In genomic region chr14:85702937-85703336, GRCh38 we compare ENCODE assay signal across 26 cellular contexts.
DNase-seq lines count a peak whose midpoint lies in the region; ATAC-seq, FAIRE-seq and TF ChIP-seq lines count a peak whose summit lies in the region.
"Had no signal": no experiment of that assay in that cellular context is flagged by ENCODE, and none has a peak within 500 bp of the region (broad histone marks: within the 10 kb centered on the region; RNA-seq: fewer than 3 reads in every experiment).

No MANE protein-coding gene starts in this region.

- H3K4me2 ChIP-seq in astrocyte (ENCODE audit: low read length) (no peak overlapping the region), osteoblast (ENCODE audit: insufficient read depth, low read length) (no peak overlapping the region)
- H3K4me2 ChIP-seq: PC-9 had no signal

- TF ChIP-seq CTCF in astrocyte (IDR thresholded peaks at IDR 0.05; ENCODE audit: insufficient read depth, low read depth, low read length) (no peak), osteoblast (IDR thresholded peaks at IDR 0.05; ENCODE audit: extremely low read depth, low read depth, low read length) (no peak)

- no peak for FAIRE-seq in astrocyte (lab: Jason Lieb, UNC)
- FAIRE-seq: frontal cortex, small intestine had no signal

- no peak overlapping the region for H3K9ac ChIP-seq in astrocyte (ENCODE audit: low read length)
- H3K9ac ChIP-seq: parathyroid adenoma had no signal

- H3K9me3 ChIP-seq in astrocyte (ENCODE audit: insufficient read depth, low read depth, low read length) (no peaks in the 10 kb centered on the region), osteoblast (ENCODE audit: low read depth, low read length) (no peaks in the 10 kb centered on the region)
- H3K9me3 ChIP-seq: SJSA1, suprapubic skin, vagina had no signal

- peaks cover 21% of the 10 kb centered on the region for H3K4me1 Mint-ChIP-seq in astrocyte (ENCODE audit: low read depth, unreplicated experiment)
- H3K4me1 Mint-ChIP-seq in effector memory CD8-positive, alpha-beta T cell (ENCODE audit: low read depth in 2 of 2), result no peaks in the 10 kb centered on the region
- H3K4me1 Mint-ChIP-seq: activated naive CD4-positive, alpha-beta T cell treated with anti-CD3 and anti-CD28 coated beads, Interleukin-2, amount 50 U/mL, for 24 hours had no signal

- H3K36me3 ChIP-seq in astrocyte (ENCODE audit: insufficient read depth, low read length), result no peaks in the 10 kb centered on the region
- H3K36me3 ChIP-seq in osteoblast (ENCODE audit: insufficient read depth, low read length), result no peaks in the 10 kb centered on the region
- H3K36me3 ChIP-seq: SJSA1, suprapubic skin, vagina had no signal

- H3K4me3 ChIP-seq in astrocyte (ENCODE audit: insufficient read depth, low read depth, low read length) (no peak overlapping the region), osteoblast (ENCODE audit: insufficient read depth, low read length) (no peak overlapping the region)
- H3K4me3 ChIP-seq: PC-9, SJSA1, suprapubic skin, vagina had no signal

- peak; percentile 29 for DNase-seq in GM03348 (ENCODE audit: low spot score)
- no peak for DNase-seq in astrocyte (ENCODE audit: low read depth)
- DNase-seq in fibroblast of peridontal ligament (ENCODE audit: extremely low read depth), result peak; percentile 80
- DNase-seq in osteoblast (ENCODE audit: insufficient read length, low spot score, missing footprints), result peak; percentile 50
- DNase-seq in ecto neural progenitor cell (ENCODE audit: low spot score), result no peak
- no peak for DNase-seq in activated CD4-positive, alpha-beta T cell treated with anti-CD3 and anti-CD28 coated beads for 48 hours
- no peak for DNase-seq in effector memory CD8-positive, alpha-beta T cell
- DNase-seq: activated CD8-positive, alpha-beta T cell treated with anti-CD3 and anti-CD28 coated beads for 36 hours; activated T-cell treated with anti-CD3 and anti-CD28 coated beads, Interleukin-2, amount 50 U/mL, for 72 hours; KG1; NCI-H1417 treated with DMSO at 0.1 percent for 48 hours; NCI-H2171 treated with DMSO at 0.1 percent for 48 hours; NCI-H748 treated with DMSO at 0.1 percent for 48 hours; PC-9; small intestine; stimulated activated CD8-positive, alpha-beta memory T cell treated with anti-CD3 and anti-CD28 coated beads, Interleukin-4, amount 100 ng/mL, for 48 hours had no signal

- peak overlapping the region; percentile 95 for H3K27ac Mint-ChIP-seq in astrocyte (ENCODE audit: unreplicated experiment)
- no peak overlapping the region for H3K27ac Mint-ChIP-seq in effector memory CD8-positive, alpha-beta T cell
- H3K27ac Mint-ChIP-seq: activated CD8-positive, alpha-beta T cell treated with anti-CD3 and anti-CD28 coated beads for 36 hours; activated naive CD4-positive, alpha-beta T cell treated with anti-CD3 and anti-CD28 coated beads, Interleukin-2, amount 50 U/mL, for 24 hours; activated T-cell treated with anti-CD3 and anti-CD28 coated beads, Interleukin-2, amount 50 U/mL, for 72 hours; WTC11 had no signal

- no peak overlapping the region for H3K4me3 Mint-ChIP-seq in astrocyte (ENCODE audit: unreplicated experiment)
- H3K4me3 Mint-ChIP-seq in effector memory CD8-positive, alpha-beta T cell, result no peak overlapping the region
- H3K4me3 Mint-ChIP-seq: activated CD8-positive, alpha-beta T cell treated with anti-CD3 and anti-CD28 coated beads for 36 hours; activated naive CD4-positive, alpha-beta T cell treated with anti-CD3 and anti-CD28 coated beads, Interleukin-2, amount 50 U/mL, for 24 hours; activated T-cell treated with anti-CD3 and anti-CD28 coated beads, Interleukin-2, amount 50 U/mL, for 72 hours; brain; WTC11 had no signal

- H3K27ac ChIP-seq in astrocyte (ENCODE audit: low read depth, low read length), result no peak overlapping the region
- no peak overlapping the region for H3K27ac ChIP-seq in osteoblast (ENCODE audit: low read depth, low read length)
- H3K27ac ChIP-seq: HL-60, parathyroid adenoma, PC-9, SJSA1, suprapubic skin, vagina had no signal

- H3K27me3 ChIP-seq in astrocyte (ENCODE audit: insufficient read depth, low read length) (no peaks in the 10 kb centered on the region), osteoblast (ENCODE audit: insufficient read depth, low read length) (no peaks in the 10 kb centered on the region)
- H3K27me3 ChIP-seq: SJSA1, suprapubic skin, vagina had no signal

- H3K9me3 Mint-ChIP-seq in astrocyte (ENCODE audit: unreplicated experiment), result no peaks in the 10 kb centered on the region
- peaks cover 6 to 16% of the 10 kb centered on the region in 2 donors for H3K9me3 Mint-ChIP-seq in effector memory CD8-positive, alpha-beta T cell
- H3K9me3 Mint-ChIP-seq: activated naive CD4-positive, alpha-beta T cell treated with anti-CD3 and anti-CD28 coated beads, Interleukin-2, amount 50 U/mL, for 24 hours had no signal

- no peaks in the 10 kb centered on the region for H3K79me2 ChIP-seq in astrocyte (ENCODE audit: insufficient read depth, low read length)
- H3K79me2 ChIP-seq in osteoblast (ENCODE audit: insufficient read depth, low read length), result no peaks in the 10 kb centered on the region
- H3K79me2 ChIP-seq: parathyroid adenoma had no signal

- H4K20me1 ChIP-seq in astrocyte (ENCODE audit: insufficient read depth, low read length) (no peaks in the 10 kb centered on the region), osteoblast (ENCODE audit: insufficient read depth, low read length) (no peaks in the 10 kb centered on the region)

- no peaks in the 10 kb centered on the region for H3K27me3 Mint-ChIP-seq in astrocyte (ENCODE audit: low read depth, unreplicated experiment)
- no peaks in the 10 kb centered on the region for H3K27me3 Mint-ChIP-seq in effector memory CD8-positive, alpha-beta T cell
- H3K27me3 Mint-ChIP-seq: activated CD8-positive, alpha-beta T cell treated with anti-CD3 and anti-CD28 coated beads for 36 hours; activated naive CD4-positive, alpha-beta T cell treated with anti-CD3 and anti-CD28 coated beads, Interleukin-2, amount 50 U/mL, for 24 hours; brain had no signal

- H3K36me3 Mint-ChIP-seq in astrocyte (ENCODE audit: low read depth, unreplicated experiment), result no peaks in the 10 kb centered on the region
- no peaks in the 10 kb centered on the region for H3K36me3 Mint-ChIP-seq in effector memory CD8-positive, alpha-beta T cell (ENCODE audit: insufficient read depth)
- H3K36me3 Mint-ChIP-seq: activated naive CD4-positive, alpha-beta T cell treated with anti-CD3 and anti-CD28 coated beads, Interleukin-2, amount 50 U/mL, for 24 hours; brain; WTC11 had no signal

- H3K4me1 ChIP-seq in astrocyte (ENCODE audit: insufficient read depth, low read length) (no peaks in the 10 kb centered on the region), osteoblast (ENCODE audit: insufficient read depth, low read length) (no peaks in the 10 kb centered on the region)
- H3K4me1 ChIP-seq: parathyroid adenoma, SJSA1, suprapubic skin, vagina had no signal

- H2AFZ ChIP-seq in astrocyte (ENCODE audit: low read depth, low read length) (no peak overlapping the region), osteoblast (ENCODE audit: low read length) (no peak overlapping the region)
- H2AFZ ChIP-seq: parathyroid adenoma, PC-9 had no signal

- ATAC-seq in HG03025 (IDR thresholded peaks at IDR 0.05; ENCODE audit: low FRiP score, unreplicated experiment), result no peak
- no peak for ATAC-seq in effector memory CD8-positive, alpha-beta T cell (replicated peaks)
- ATAC-seq: activated CD8-positive, alpha-beta T cell treated with anti-CD3 and anti-CD28 coated beads for 36 hours; activated T-cell treated with anti-CD3 and anti-CD28 coated beads, Interleukin-2, amount 50 U/mL, for 72 hours; WTC11 had no signal

Comparison
In these comparisons a context has a peak if more than half of its experiments do, and no peak if none do; other contexts are left out.
1. DNase-seq: peak in GM03348 (single experiment), fibroblast of peridontal ligament (single experiment) and osteoblast (single experiment); none in astrocyte (single experiment), ecto neural progenitor cell (single experiment), activated CD4-positive, alpha-beta T cell treated with anti-CD3 and anti-CD28 coated beads for 48 hours (single experiment) and effector memory CD8-positive, alpha-beta T cell (0 of 3).